ENCODE assay signal across 7 cellular contexts in genomic region chr2:68158134-68158447, GRCh38. TPM values are rescaled to one million over a fixed set of nuclear protein-coding genes. Genes with fewer than 3 reads are reported as not detected.
A peak's percentile ranks its signal among the peaks of the same experiment; 100 is the strongest.
DNase-seq lines count a peak whose midpoint lies in the region; ATAC-seq and TF ChIP-seq lines count a peak whose summit lies in the region.

No MANE protein-coding gene starts in this region.

- no peak for TF ChIP-seq CTCF in HEK293 (tag by site-specific recombination; IDR thresholded peaks at IDR 0.05)

- H3K27ac Mint-ChIP-seq in activated CD8-positive, alpha-beta T cell treated with anti-CD3 and anti-CD28 coated beads, Interleukin-2, amount 10 ng/mL, durations not matched to agents 7 days and 5 days: peak overlapping the region; percentile 99
- peak overlapping the region; percentile 100 for H3K27ac Mint-ChIP-seq in stimulated activated memory B cell treated with anti-CD40 and anti-IgM and Interleukin-4, amounts not matched to agents 10 μg/mL and 1 μg/mL and 100 μg/mL, for 72 hours

- H3K36me3 Mint-ChIP-seq in activated CD8-positive, alpha-beta T cell treated with anti-CD3 and anti-CD28 coated beads, Interleukin-2, amount 10 ng/mL, durations not matched to agents 7 days and 5 days (ENCODE audit: low read depth): peaks cover 29% of the 10 kb centered on the region
- peaks cover 28% of the 10 kb centered on the region for H3K36me3 Mint-ChIP-seq in stimulated activated memory B cell treated with anti-CD40 and anti-IgM and Interleukin-4, amounts not matched to agents 10 μg/mL and 1 μg/mL and 100 μg/mL, for 72 hours

- peak overlapping the region; percentile 95 for H3K9ac ChIP-seq in iPS-15b (ENCODE audit: low read depth, low read length)

- H3K4me3 ChIP-seq in HEK293 (ENCODE audit: low read depth, low read length): peak overlapping the region; percentile 80
- peak overlapping the region; percentile 95 for H3K4me3 ChIP-seq in iPS-15b (ENCODE audit: low read depth, low read length)

- no peak for ATAC-seq in activated CD8-positive, alpha-beta T cell treated with anti-CD3 and anti-CD28 coated beads, Interleukin-2, amount 10 ng/mL, durations not matched to agents 7 days and 5 days
- no peak for ATAC-seq in stimulated activated memory B cell treated with anti-CD40 and anti-IgM and Interleukin-4, amounts not matched to agents 10 μg/mL and 1 μg/mL and 100 μg/mL, for 72 hours
- ATAC-seq in HG03571 (IDR thresholded peaks at IDR 0.05; ENCODE audit: unreplicated experiment): no peak
- ATAC-seq in GM21723 (IDR thresholded peaks at IDR 0.05; ENCODE audit: unreplicated experiment): no peak

- no peak for DNase-seq in activated CD8-positive, alpha-beta T cell treated with anti-CD3 and anti-CD28 coated beads, Interleukin-2, amount 10 ng/mL, durations not matched to agents 7 days and 5 days
- DNase-seq in stimulated activated CD4-positive, alpha-beta T cell treated with anti-CD3 and anti-CD28 coated beads, Interleukin-1b, Interleukin-23, amount 100 ng/mL, for 48 hours: no peak

- no peaks in the 10 kb centered on the region; the same call in 1 of the 2 replicates for H3K4me1 ChIP-seq in HEK293 (ENCODE audit: control insufficient read depth, insufficient read depth, low read length)
- peaks cover 3% of the 10 kb centered on the region for H3K4me1 ChIP-seq in iPS-15b (ENCODE audit: control insufficient read depth, insufficient read depth, low read length)

- H3K27me3 Mint-ChIP-seq in activated CD8-positive, alpha-beta T cell treated with anti-CD3 and anti-CD28 coated beads, Interleukin-2, amount 10 ng/mL, durations not matched to agents 7 days and 5 days (ENCODE audit: low read depth): no peaks in the 10 kb centered on the region
- H3K27me3 Mint-ChIP-seq in stimulated activated memory B cell treated with anti-CD40 and anti-IgM and Interleukin-4, amounts not matched to agents 10 μg/mL and 1 μg/mL and 100 μg/mL, for 72 hours: no peaks in the 10 kb centered on the region

- H3K9me3 ChIP-seq in HEK293 (ENCODE audit: control insufficient read depth, insufficient read depth, low read depth, low read length) (no peaks in the 10 kb centered on the region), iPS-15b (ENCODE audit: control insufficient read depth, insufficient read depth, low read length) (no peaks in the 10 kb centered on the region)

- H3K36me3 ChIP-seq in HEK293 (ENCODE audit: control insufficient read depth in 2 of 2, insufficient read depth in 1 of 2, low read length in 2 of 2) (peaks cover 31 to 33% of the 10 kb centered on the region in 2 experiments), iPS-15b (ENCODE audit: control insufficient read depth, insufficient read depth, low read length) (peaks cover 16% of the 10 kb centered on the region)

- no peaks in the 10 kb centered on the region for H3K9me3 Mint-ChIP-seq in activated CD8-positive, alpha-beta T cell treated with anti-CD3 and anti-CD28 coated beads, Interleukin-2, amount 10 ng/mL, durations not matched to agents 7 days and 5 days (ENCODE audit: insufficient read depth)
- H3K9me3 Mint-ChIP-seq in stimulated activated memory B cell treated with anti-CD40 and anti-IgM and Interleukin-4, amounts not matched to agents 10 μg/mL and 1 μg/mL and 100 μg/mL, for 72 hours: no peaks in the 10 kb centered on the region

- H3K4me3 Mint-ChIP-seq in activated CD8-positive, alpha-beta T cell treated with anti-CD3 and anti-CD28 coated beads, Interleukin-2, amount 10 ng/mL, durations not matched to agents 7 days and 5 days: peak overlapping the region; percentile 95
- peak overlapping the region; percentile 99 for H3K4me3 Mint-ChIP-seq in stimulated activated memory B cell treated with anti-CD40 and anti-IgM and Interleukin-4, amounts not matched to agents 10 μg/mL and 1 μg/mL and 100 μg/mL, for 72 hours

- CTCF ChIA-PET in HEK293 (lab: Yijun Ruan, JAX): interaction anchor here (0.8 to 1.8 kb wide), 2 partner anchors 70 to 125 kb away, joined by 3 to 8 read pairs; no protein-coding TSS in a partner anchor
- CTCF ChIA-PET in activated CD8-positive, alpha-beta T cell treated with anti-CD3 and anti-CD28 coated beads, Interleukin-2, amount 10 ng/mL, durations not matched to agents 7 days and 5 days (lab: Charles Lee): interaction anchor here (1.0 to 2.5 kb wide), 6 partner anchors 13 to 46 kb away, joined by 3 to 9 read pairs (median 6); no protein-coding TSS in a partner anchor

- POLR2A ChIA-PET in HEK293 (lab: Yijun Ruan, JAX): interaction anchor here (1.6 to 2.4 kb wide), 2 partner anchors 10 to 94 kb away, joined by 7 to 9 read pairs; partner anchors contain the start of gene PPP3R1
- POLR2A ChIA-PET in activated CD8-positive, alpha-beta T cell treated with anti-CD3 and anti-CD28 coated beads, Interleukin-2, amount 10 ng/mL, durations not matched to agents 7 days and 5 days (lab: Charles Lee): interaction anchor here (0.5 to 2.8 kb wide), 6 partner anchors 8 to 95 kb away, joined by 3 to 11 read pairs (median 6); partner anchors contain the start of gene C1D

- no peaks in the 10 kb centered on the region for H3K27me3 ChIP-seq in iPS-15b (ENCODE audit: control insufficient read depth, insufficient read depth, low read length)

- H3K4me1 Mint-ChIP-seq in activated CD8-positive, alpha-beta T cell treated with anti-CD3 and anti-CD28 coated beads, Interleukin-2, amount 10 ng/mL, durations not matched to agents 7 days and 5 days (ENCODE audit: low read depth): peaks cover 32% of the 10 kb centered on the region
- H3K4me1 Mint-ChIP-seq in stimulated activated memory B cell treated with anti-CD40 and anti-IgM and Interleukin-4, amounts not matched to agents 10 μg/mL and 1 μg/mL and 100 μg/mL, for 72 hours: peaks cover 36% of the 10 kb centered on the region

- peak overlapping the region; percentile 95 for H3K27ac ChIP-seq in HEK293 (ENCODE audit: extremely low read depth, low read depth, low read length)

TF ChIP-seq in HEK293, 187 proteins besides CTCF, POLR2A, EP300 and RAD21:
- TF ChIP-seq KLF16 (tag by site-specific recombination; IDR thresholded peaks at IDR 0.05) (peak; percentile 4; the same call in 1 of the 2 replicates), ZEB2 (tag by site-specific recombination; IDR thresholded peaks at IDR 0.05) (no peak)

RNA-seq across cellular contexts. Expression of gene PNO1, which starts 0.4 kb away (rescaled TPM):
- 10 to 100 TPM; 12.3 to 13.3 TPM for total RNA-seq in activated CD8-positive, alpha-beta T cell treated with anti-CD3 and anti-CD28 coated beads, Interleukin-2, amount 10 ng/mL, durations not matched to agents 7 days and 5 days
